ENCODE assay signal across 2 cellular contexts in the genomic region with DNA sequence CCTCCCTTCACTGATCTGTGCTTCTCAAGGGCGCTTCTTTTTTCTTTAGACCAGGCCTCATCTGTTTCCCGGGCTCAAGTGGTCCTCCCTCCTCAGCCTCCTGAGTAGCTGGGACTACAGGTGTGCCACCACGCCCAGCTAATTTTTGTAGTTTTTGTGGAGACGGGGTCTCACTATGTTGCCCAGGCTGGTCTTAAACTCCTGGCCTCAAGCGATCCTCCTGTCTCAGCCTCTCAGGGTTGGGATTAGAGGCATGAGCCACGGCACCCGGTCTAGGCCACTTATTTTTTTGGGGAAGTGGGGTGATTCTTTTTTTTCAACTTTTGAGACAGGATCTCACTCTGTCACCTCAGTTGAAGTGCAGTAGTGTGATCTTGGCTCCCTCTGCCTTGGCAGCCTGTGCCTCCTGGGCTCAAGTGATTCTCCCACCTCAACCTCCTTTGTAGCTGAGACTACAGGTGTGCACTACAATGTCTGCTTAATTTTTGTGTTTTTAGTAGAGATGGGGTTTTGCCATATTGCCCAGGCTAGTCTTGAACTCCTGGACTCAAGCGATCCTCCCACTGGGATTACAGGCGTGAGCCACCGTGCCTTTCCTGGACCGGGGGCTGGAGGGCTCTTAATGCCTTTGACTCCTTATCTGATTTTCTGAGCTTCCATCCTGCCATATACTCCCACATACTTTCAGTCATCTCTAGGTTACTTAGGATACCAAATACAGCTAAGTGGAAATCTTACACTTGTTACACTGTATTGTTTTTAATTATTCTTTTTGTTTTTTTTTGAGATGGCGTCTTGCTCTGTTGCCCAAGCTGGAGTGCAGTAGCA.
TF ChIP-seq lines count a peak whose summit lies in the region.

No MANE protein-coding gene starts in this region.

TF ChIP-seq in SK-N-SH, 30 proteins besides CTCF, POLR2A, EP300 and RAD21 (continued from another document):
- TF ChIP-seq CHD2 (IDR thresholded peaks at IDR 0.05; ENCODE audit: low read length, partially characterized antibody) (no peak), POLR2AphosphoS5 (IDR thresholded peaks at IDR 0.05; ENCODE audit: low read depth, low read length) (no peak), EZH2phosphoT487 (IDR thresholded peaks at IDR 0.05; ENCODE audit: borderline replicate concordance, low read depth) (no peak), TAF1 (IDR thresholded peaks at IDR 0.05; ENCODE audit: borderline replicate concordance, low read depth, low read length) (no peak)
- TF ChIP-seq, protein P1, sequence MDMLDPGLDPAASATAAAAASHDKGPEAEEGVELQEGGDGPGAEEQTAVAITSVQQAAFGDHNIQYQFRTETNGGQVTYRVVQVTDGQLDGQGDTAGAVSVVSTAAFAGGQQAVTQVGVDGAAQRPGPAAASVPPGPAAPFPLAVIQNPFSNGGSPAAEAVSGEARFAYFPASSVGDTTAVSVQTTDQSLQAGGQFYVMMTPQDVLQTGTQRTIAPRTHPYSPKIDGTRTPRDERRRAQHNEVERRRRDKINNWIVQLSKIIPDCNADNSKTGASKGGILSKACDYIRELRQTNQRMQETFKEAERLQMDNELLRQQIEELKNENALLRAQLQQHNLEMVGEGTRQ (IDR thresholded peaks at IDR 0.05; ENCODE audit: borderline replicate concordance, low read depth, low read length): no peak

TF ChIP-seq in SK-N-SH treated with all-trans-retinoic acid at 6 μM for 48 hours, 23 proteins besides CTCF, POLR2A, EP300 and RAD21 (continued from another document):
- TF ChIP-seq TSHZ2 (CRISPR knock-in tag; IDR thresholded peaks at IDR 0.05) (no peak), SNAI2 (CRISPR knock-in tag; IDR thresholded peaks at IDR 0.05) (no peak), ZNF565 (CRISPR knock-in tag; conservative IDR thresholded peaks at IDR 0.05; ENCODE audit: low read depth) (no peak), OSR1 (CRISPR knock-in tag; IDR thresholded peaks at IDR 0.05) (no peak), ZFP30 (CRISPR knock-in tag; IDR thresholded peaks at IDR 0.05) (no peak), PPARA (CRISPR knock-in tag; IDR thresholded peaks at IDR 0.05; ENCODE audit: borderline replicate concordance) (no peak)
TF ChIP-seq in SK-N-SH treated with all-trans-retinoic acid at 6 μM for 48 hours: peak in this region for 0.
